ENCODE assay signal across 10 cellular contexts in the genomic region with DNA sequence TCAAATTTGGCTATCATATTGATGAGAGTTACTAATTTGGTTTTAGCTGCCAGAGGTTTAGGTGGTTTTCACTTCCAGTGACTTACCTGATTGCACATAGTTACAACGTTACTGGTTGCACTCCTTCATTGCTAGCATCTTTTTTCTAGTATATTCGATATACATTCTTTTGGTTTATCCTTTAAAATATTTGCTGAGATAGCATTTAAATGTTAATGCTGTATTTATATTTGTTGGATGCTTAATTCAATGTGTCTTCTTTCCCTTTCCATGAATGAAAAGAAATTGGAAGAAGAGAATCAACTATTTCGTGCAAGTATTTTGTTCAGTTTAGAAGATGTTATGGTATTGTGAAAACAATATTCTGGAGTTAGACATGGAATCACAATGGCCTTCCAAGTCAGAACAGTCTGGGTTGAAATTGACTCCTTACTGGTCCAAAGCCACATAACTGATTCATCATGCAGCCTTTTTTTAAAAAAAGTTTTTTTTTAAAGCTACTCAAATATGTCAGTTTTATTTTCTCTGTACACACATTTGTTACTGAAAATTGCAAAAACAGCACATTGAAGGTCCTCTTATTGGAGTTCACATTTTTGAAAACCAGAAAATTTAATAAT. TPM values are rescaled to one million over a fixed set of nuclear protein-coding genes. Genes with fewer than 3 reads are reported as not detected.
DNase-seq lines count a peak whose midpoint lies in the region; ATAC-seq, FAIRE-seq and TF ChIP-seq lines count a peak whose summit lies in the region.
"Had no signal": no experiment of that assay in that cellular context is flagged by ENCODE, and none has a peak within 500 bp of the region (broad histone marks: within the 10 kb centered on the region; RNA-seq: fewer than 3 reads in every experiment).

No MANE protein-coding gene starts in this region.

- H3K27me3 ChIP-seq in SU-DHL-6 (ENCODE audit: low read length), result no peaks in the 10 kb centered on the region

- no peak overlapping the region for H3K27ac ChIP-seq in SU-DHL-6 (ENCODE audit: low read depth, low read length)

- H3K4me1 Mint-ChIP-seq in T-helper 1 cell treated with Interleukin-12 subunit alpha and Interleukin-12 subunit beta and Interleukin-4 antibody, amounts not matched to agents 30 μg/mL and 1 μg/mL, for 36 hours (ENCODE audit: low read depth), result peaks cover 30% of the 10 kb centered on the region
- peaks cover 38% of the 10 kb centered on the region for H3K4me1 Mint-ChIP-seq in progenitor cell of endocrine pancreas (ENCODE audit: low read depth)

- peaks cover 10% of the 10 kb centered on the region; the same call in 1 of the 2 replicates for H3F3A ChIP-seq in SU-DHL-6 (ENCODE audit: insufficient read depth)

- H3K27me3 Mint-ChIP-seq in T-helper 1 cell treated with Interleukin-12 subunit alpha and Interleukin-12 subunit beta and Interleukin-4 antibody, amounts not matched to agents 30 μg/mL and 1 μg/mL, for 36 hours (ENCODE audit: low read depth), result no peaks in the 10 kb centered on the region
- no peaks in the 10 kb centered on the region for H3K27me3 Mint-ChIP-seq in progenitor cell of endocrine pancreas

- no peak overlapping the region for H2AFZ ChIP-seq in SU-DHL-6 (ENCODE audit: low read depth, low read length, severe bottlenecking)

- peaks cover 61% of the 10 kb centered on the region for H3K79me2 ChIP-seq in SU-DHL-6 (ENCODE audit: insufficient read depth, low read length)

- H3K36me3 Mint-ChIP-seq in T-helper 1 cell treated with Interleukin-12 subunit alpha and Interleukin-12 subunit beta and Interleukin-4 antibody, amounts not matched to agents 30 μg/mL and 1 μg/mL, for 36 hours (ENCODE audit: low read depth), result peaks cover 17% of the 10 kb centered on the region
- peaks cover 8% of the 10 kb centered on the region for H3K36me3 Mint-ChIP-seq in progenitor cell of endocrine pancreas (ENCODE audit: insufficient read depth)

- no peak for ATAC-seq in GM21737 (IDR thresholded peaks at IDR 0.05; ENCODE audit: unreplicated experiment)

- no peak for FAIRE-seq in RCC 7860 (lab: Jason Lieb, UNC)

- H3K9me3 ChIP-seq in SU-DHL-6 (ENCODE audit: insufficient read depth, low read length), result no peaks in the 10 kb centered on the region
- H3K9me3 ChIP-seq: left ventricle myocardium inferior had no signal

- H3K27ac Mint-ChIP-seq in T-helper 1 cell treated with Interleukin-12 subunit alpha and Interleukin-12 subunit beta and Interleukin-4 antibody, amounts not matched to agents 30 μg/mL and 1 μg/mL, for 36 hours, result no peak overlapping the region
- H3K27ac Mint-ChIP-seq in progenitor cell of endocrine pancreas, result no peak overlapping the region

- DNase-seq in T-helper 1 cell, result no peak
- DNase-seq in fibroblast of mammary gland (ENCODE audit: low read depth), result peak; percentile 49
- DNase-seq in progenitor cell of endocrine pancreas (ENCODE audit: low spot score, unreplicated experiment), result no peak
- no peak for DNase-seq in SK-N-DZ (ENCODE audit: low spot score)
- DNase-seq in RCC 7860 (ENCODE audit: low spot score), result no peak
- DNase-seq: left ventricle myocardium inferior, SHP77 treated with DMSO at 0.1 percent for 48 hours had no signal

- H3K4me3 ChIP-seq in SU-DHL-6 (ENCODE audit: insufficient read depth, low read length, poor library complexity, severe bottlenecking) (no peak overlapping the region), fibroblast of mammary gland (ENCODE audit: control insufficient read depth, low read depth, low read length) (no peak overlapping the region)

- H3K36me3 ChIP-seq in SU-DHL-6 (ENCODE audit: low read length), result no peaks in the 10 kb centered on the region
- H3K36me3 ChIP-seq: left ventricle myocardium inferior had no signal

- TF ChIP-seq CTCF in SU-DHL-6 (IDR thresholded peaks at IDR 0.05; ENCODE audit: insufficient read depth, low read length, poor library complexity, severe bottlenecking) (no peak), fibroblast of mammary gland (conservative IDR thresholded peaks at IDR 0.05; ENCODE audit: control insufficient read depth, insufficient read depth, low read depth, low read length) (no peak), progenitor cell of endocrine pancreas (IDR thresholded peaks at IDR 0.05; ENCODE audit: unreplicated experiment) (no peak)

- no peaks in the 10 kb centered on the region for H3K9me2 ChIP-seq in SU-DHL-6 (replicated peaks; ENCODE audit: insufficient read depth, low read length)

- H3K9ac ChIP-seq in SU-DHL-6 (ENCODE audit: low read length), result no peak overlapping the region

- no peaks in the 10 kb centered on the region for H3K9me3 Mint-ChIP-seq in T-helper 1 cell treated with Interleukin-12 subunit alpha and Interleukin-12 subunit beta and Interleukin-4 antibody, amounts not matched to agents 30 μg/mL and 1 μg/mL, for 36 hours
- no peaks in the 10 kb centered on the region for H3K9me3 Mint-ChIP-seq in progenitor cell of endocrine pancreas (ENCODE audit: low read depth)

- H3K4me3 Mint-ChIP-seq in T-helper 1 cell treated with Interleukin-12 subunit alpha and Interleukin-12 subunit beta and Interleukin-4 antibody, amounts not matched to agents 30 μg/mL and 1 μg/mL, for 36 hours, result peak overlapping the region; percentile 95
- H3K4me3 Mint-ChIP-seq in progenitor cell of endocrine pancreas (ENCODE audit: low read depth), result peak overlapping the region; percentile 93

- H4K20me1 ChIP-seq in SU-DHL-6 (ENCODE audit: low read depth, low read length), result peaks cover 13% of the 10 kb centered on the region; the same call in 1 of the 2 replicates

- peak overlapping the region; percentile 72 for H3K4me2 ChIP-seq in SU-DHL-6 (ENCODE audit: low read depth, low read length, poor library complexity, severe bottlenecking)

RNA-seq across cellular contexts. Expression of gene SPIN1, which starts 2.2 kb away (rescaled TPM):
- 151 and 154 TPM in 2 replicates for total RNA-seq in progenitor cell of endocrine pancreas
- polyA plus RNA-seq in SK-N-DZ (2014; cell fraction: cytosol; rRNA removed), result 64.8 and 65.7 TPM in 2 replicates
- 40.7 and 61.2 TPM in 2 replicates for polyA plus RNA-seq in SK-N-DZ (2014; cell fraction: nucleus; rRNA removed)
